ENCODE assay signal across 1 cellular context in genomic region chr6:157768863-157769551, GRCh38.
TF ChIP-seq lines count a peak whose summit lies in the region.

No MANE protein-coding gene starts in this region.

TF ChIP-seq in GM23338, 12 proteins besides CTCF, POLR2A, EP300 and RAD21:
- no peak for TF ChIP-seq ZNF462 (CRISPR knock-in tag; IDR thresholded peaks at IDR 0.05)
TF ChIP-seq in GM23338: peak in this region for 0.
